Comparison of ENCODE assay signal across 1 cellular context in the genomic region with DNA sequence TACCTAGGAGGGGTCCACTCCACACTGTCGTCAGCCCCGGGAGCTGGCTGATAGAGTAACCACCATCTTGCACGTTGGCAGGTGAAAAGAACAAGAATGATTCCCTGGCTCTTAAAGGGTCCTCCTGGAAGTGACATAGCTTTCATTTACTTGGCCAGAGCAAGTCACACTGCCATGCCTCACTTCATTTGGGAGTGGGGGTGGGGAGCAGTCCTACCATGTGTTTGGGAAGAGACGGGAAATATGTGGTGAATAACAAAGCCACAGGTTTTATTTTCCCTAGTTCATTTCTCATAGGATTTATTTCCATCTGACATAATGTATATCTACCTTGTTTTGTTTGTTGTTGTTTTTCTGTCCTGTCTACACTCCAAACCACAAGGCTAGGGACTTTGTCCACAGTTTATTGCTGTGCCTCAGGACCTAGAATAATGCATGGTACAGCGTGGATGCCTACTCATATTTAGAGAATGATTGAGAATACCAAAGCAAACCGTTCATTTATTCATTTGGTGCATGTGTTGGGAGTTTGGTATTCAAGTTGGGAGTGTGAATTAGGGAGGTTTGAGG.
TF ChIP-seq lines count a peak whose summit lies in the region.

No MANE protein-coding gene starts in this region.

TF ChIP-seq in IMR-90, 13 proteins besides CTCF, POLR2A, EP300 and RAD21:
- TF ChIP-seq CHD1 (IDR thresholded peaks at IDR 0.05; ENCODE audit: low read depth, low read length): no peak
- TF ChIP-seq RFX5 (IDR thresholded peaks at IDR 0.05; ENCODE audit: low read depth, low read length): no peak
- TF ChIP-seq CEBPB (IDR thresholded peaks at IDR 0.05; ENCODE audit: low read depth, low read length): no peak
- no peak for TF ChIP-seq FOS (IDR thresholded peaks at IDR 0.05; ENCODE audit: low read depth, low read length)
- no peak for TF ChIP-seq USF2 (IDR thresholded peaks at IDR 0.05; ENCODE audit: low read depth, low read length)
- TF ChIP-seq, protein P1, sequence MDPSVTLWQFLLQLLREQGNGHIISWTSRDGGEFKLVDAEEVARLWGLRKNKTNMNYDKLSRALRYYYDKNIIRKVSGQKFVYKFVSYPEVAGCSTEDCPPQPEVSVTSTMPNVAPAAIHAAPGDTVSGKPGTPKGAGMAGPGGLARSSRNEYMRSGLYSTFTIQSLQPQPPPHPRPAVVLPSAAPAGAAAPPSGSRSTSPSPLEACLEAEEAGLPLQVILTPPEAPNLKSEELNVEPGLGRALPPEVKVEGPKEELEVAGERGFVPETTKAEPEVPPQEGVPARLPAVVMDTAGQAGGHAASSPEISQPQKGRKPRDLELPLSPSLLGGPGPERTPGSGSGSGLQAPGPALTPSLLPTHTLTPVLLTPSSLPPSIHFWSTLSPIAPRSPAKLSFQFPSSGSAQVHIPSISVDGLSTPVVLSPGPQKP (IDR thresholded peaks at IDR 0.05; ENCODE audit: borderline replicate concordance, low read depth, low read length): no peak
- no peak for TF ChIP-seq SMC3 (IDR thresholded peaks at IDR 0.05; ENCODE audit: low read depth, low read length)
- no peak for TF ChIP-seq NFE2L2 (IDR thresholded peaks at IDR 0.05; ENCODE audit: low read depth, low read length)
- no peak for TF ChIP-seq MAFK (IDR thresholded peaks at IDR 0.05; ENCODE audit: low read depth, low read length)
- no peak for TF ChIP-seq RCOR1 (IDR thresholded peaks at IDR 0.05; ENCODE audit: insufficient replicate concordance, low read length)
- TF ChIP-seq MXI1 (IDR thresholded peaks at IDR 0.05; ENCODE audit: borderline replicate concordance, low read depth, low read length): no peak
TF ChIP-seq in IMR-90: peak in this region for 0.
